25 cellular contexts compared by ENCODE assay signal in genomic region chr1:99825098-99825497, GRCh38. TPM values are rescaled to one million over a fixed set of nuclear protein-coding genes. Genes with fewer than 3 reads are reported as not detected.
DNase-seq lines count a peak whose midpoint lies in the region; ATAC-seq, FAIRE-seq and TF ChIP-seq lines count a peak whose summit lies in the region.
"Had no signal": no experiment of that assay in that cellular context is flagged by ENCODE, and none has a peak within 500 bp of the region (broad histone marks: within the 10 kb centered on the region; RNA-seq: fewer than 3 reads in every experiment).

No MANE protein-coding gene starts in this region.

- peak overlapping the region; percentile 63 for H3K27ac Mint-ChIP-seq in glutamatergic neuron (ENCODE audit: unreplicated experiment)
- H3K27ac Mint-ChIP-seq: CD14-positive monocyte; CD4-positive, alpha-beta memory T cell; CD4-positive, CD25-positive, alpha-beta regulatory T cell; CD8-positive, alpha-beta memory T cell had no signal

- H3K27ac ChIP-seq in HepG2 (ENCODE audit: extremely low read length, insufficient read depth, low read length) (no peak overlapping the region), right lobe of liver (no peak overlapping the region), Karpas-422 (ENCODE audit: low read length) (no peak overlapping the region)
- H3K27ac ChIP-seq: BLaER1 had no signal

- no peak overlapping the region for H3K4me2 ChIP-seq in HepG2 (ENCODE audit: low read depth, low read length)
- H3K4me2 ChIP-seq in Karpas-422 (ENCODE audit: low read depth, low read length, poor library complexity, severe bottlenecking), result no peak overlapping the region
- H3K4me2 ChIP-seq: BLaER1 had no signal

- no peak for ATAC-seq in HepG2
- ATAC-seq in right lobe of liver, result no peak
- ATAC-seq in HG03175 (IDR thresholded peaks at IDR 0.05; ENCODE audit: unreplicated experiment), result no peak
- ATAC-seq: GM12878 had no signal

- H3K79me2 ChIP-seq in HepG2 (ENCODE audit: insufficient read depth, low read length) (no peaks in the 10 kb centered on the region), Karpas-422 (ENCODE audit: low read length) (no peaks in the 10 kb centered on the region)

- TF ChIP-seq EP300 in HepG2 (IDR thresholded peaks at IDR 0.05; ENCODE audit: low read depth in 2 of 2, low read length in 2 of 2) (no peak), HepG2 (CRISPR knock-in tag; IDR thresholded peaks at IDR 0.05; ENCODE audit: borderline replicate concordance) (no peak)

- DNase-seq in HepG2 (ENCODE audit: low spot score), result no peak
- no peak for DNase-seq in right lobe of liver
- DNase-seq in Karpas-422, result no peak
- no peak for DNase-seq in glutamatergic neuron
- DNase-seq in T-helper 9 cell, result no peak
- DNase-seq: 8988T; ACHN; BE2C; C1 segment of cervical spinal cord; CD4-positive, alpha-beta memory T cell; CD4-positive, CD25-positive, alpha-beta regulatory T cell; CD8-positive, alpha-beta memory T cell; COR-L47; DMS 273 treated with DMSO at 0.1 percent for 48 hours; DMS153; DMS53; DMS79; DND-41; EL; GDM1 had no signal

- TF ChIP-seq RAD21 in HepG2 (CRISPR knock-in tag; IDR thresholded peaks at IDR 0.05), result no peak

- no peak overlapping the region for H3K4me3 Mint-ChIP-seq in glutamatergic neuron (ENCODE audit: unreplicated experiment)
- H3K4me3 Mint-ChIP-seq: CD14-positive monocyte; CD4-positive, alpha-beta memory T cell; CD4-positive, CD25-positive, alpha-beta regulatory T cell; CD8-positive, alpha-beta memory T cell had no signal

- H3K9me3 Mint-ChIP-seq in glutamatergic neuron (ENCODE audit: unreplicated experiment), result peaks cover 5% of the 10 kb centered on the region

- in situ Hi-C loops in HepG2 (cut with HindIII; ENCODE audit: extremely low pct_ligation_motif_present, low pct_unique_long_range_greater_than_20kb), result no loop called here

- no peaks in the 10 kb centered on the region for H4K20me1 ChIP-seq in HepG2 (ENCODE audit: insufficient read depth, low read length)
- no peaks in the 10 kb centered on the region for H4K20me1 ChIP-seq in Karpas-422 (ENCODE audit: insufficient read depth, low read depth, low read length)
- H4K20me1 ChIP-seq: BLaER1 had no signal

- no peak for FAIRE-seq in HepG2 (lab: Jason Lieb, UNC)
- FAIRE-seq: A204.1, GM12878 had no signal

- POLR2A ChIA-PET in HepG2 (lab: Yijun Ruan, JAX), result no interaction called here

- no peaks in the 10 kb centered on the region for H3K36me3 ChIP-seq in HepG2 (replicated peaks in 1 of 2; ENCODE audit: control insufficient read depth in 1 of 2, insufficient read depth in 2 of 2, low read length in 2 of 2)
- no peaks in the 10 kb centered on the region for H3K36me3 ChIP-seq in right lobe of liver
- no peaks in the 10 kb centered on the region for H3K36me3 ChIP-seq in Karpas-422 (ENCODE audit: insufficient read depth, low read length)
- H3K36me3 ChIP-seq: BE2C, BLaER1 had no signal

- TF ChIP-seq POLR2A in HepG2 (IDR thresholded peaks at IDR 0.05; ENCODE audit: insufficient read depth in 1 of 2, low read depth in 2 of 2, low read length in 2 of 2) (no peak), right lobe of liver (IDR thresholded peaks at IDR 0.05) (no peak)

- H3K27me3 ChIP-seq in HepG2 (ENCODE audit: control insufficient read depth in 1 of 2, insufficient read depth in 2 of 2, low read length in 2 of 2), result no peaks in the 10 kb centered on the region; a peak in 1 of 5 replicates
- no peaks in the 10 kb centered on the region for H3K27me3 ChIP-seq in right lobe of liver
- no peaks in the 10 kb centered on the region for H3K27me3 ChIP-seq in Karpas-422 (ENCODE audit: low read length)
- H3K27me3 ChIP-seq: BE2C, BLaER1 had no signal

- no peak overlapping the region for H3K9ac ChIP-seq in HepG2 (ENCODE audit: insufficient read depth, low read depth, low read length)
- H3K9ac ChIP-seq in Karpas-422 (ENCODE audit: low read length), result no peak overlapping the region
- H3K9ac ChIP-seq: BLaER1 had no signal

- H3K4me1 ChIP-seq in HepG2 (ENCODE audit: insufficient read depth, low read length), result no peaks in the 10 kb centered on the region
- H3K4me1 ChIP-seq in right lobe of liver, result no peaks in the 10 kb centered on the region
- no peaks in the 10 kb centered on the region; the same call in 1 of the 2 replicates for H3K4me1 ChIP-seq in Karpas-422 (ENCODE audit: low read length)
- H3K4me1 ChIP-seq: BE2C had no signal

- H3K4me3 ChIP-seq in HepG2 (replicated peaks in 1 of 3; ENCODE audit: insufficient read depth in 1 of 3, low read depth in 2 of 3, low read length in 3 of 3), result no peak overlapping the region
- H3K4me3 ChIP-seq in right lobe of liver, result no peak overlapping the region
- H3K4me3 ChIP-seq in Karpas-422 (ENCODE audit: low read length), result no peak overlapping the region
- H3K4me3 ChIP-seq: BLaER1, GM12878 had no signal

- H3K36me3 Mint-ChIP-seq in glutamatergic neuron (ENCODE audit: unreplicated experiment), result no peaks in the 10 kb centered on the region
- H3K36me3 Mint-ChIP-seq: CD14-positive monocyte; CD4-positive, alpha-beta memory T cell; CD4-positive, CD25-positive, alpha-beta regulatory T cell had no signal

- intact Hi-C loops in HepG2 (cut with micrococcal nuclease; ENCODE audit: unreplicated experiment) (no loop called here), right lobe of liver (cut with DNase I) (no loop called here)

- H3K4me1 Mint-ChIP-seq in glutamatergic neuron (ENCODE audit: low read depth, unreplicated experiment), result no peaks in the 10 kb centered on the region

- H2AFZ ChIP-seq in HepG2 (ENCODE audit: low read length) (no peak overlapping the region), Karpas-422 (ENCODE audit: low read length) (peak overlapping the region; percentile 8; the same call in 1 of the 2 replicates)

- BruUV-seq in HepG2 (replicated peaks; lab: Mats Ljungman, UMichigan), result no TSS peak

- 0 out of 2 replicates have a peak, but pooled peaks cover 3% of the 10 kb centered on the region for H3K9me2 ChIP-seq in Karpas-422 (replicated peaks; ENCODE audit: insufficient read depth, low read length)

- H3K27me3 Mint-ChIP-seq in glutamatergic neuron (ENCODE audit: unreplicated experiment), result no peaks in the 10 kb centered on the region

- TF ChIP-seq CTCF in HepG2 (CRISPR knock-in tag; IDR thresholded peaks at IDR 0.05) (no peak), right lobe of liver (IDR thresholded peaks at IDR 0.05) (no peak), glutamatergic neuron (IDR thresholded peaks at IDR 0.05; ENCODE audit: partially characterized antibody, unreplicated experiment) (no peak)

- H3K9me3 ChIP-seq in HepG2 (ENCODE audit: low read length) (peaks cover 5% of the 10 kb centered on the region; the same call in 1 of the 2 replicates), right lobe of liver (no peaks in the 10 kb centered on the region), Karpas-422 (ENCODE audit: low read length) (no peaks in the 10 kb centered on the region)
- H3K9me3 ChIP-seq: BE2C had no signal

- CTCF ChIA-PET in HepG2 (lab: Yijun Ruan, JAX; ENCODE audit: low intra/inter-chr PET ratio, low total read pairs), result no interaction called here

- WGBS in HepG2 (ENCODE audit: low lambda C conversion rate), result 57% methylated on average over 3 of the region's 3 CpGs
- WGBS in right lobe of liver (ENCODE audit: insufficient coverage, low coverage, low lambda C conversion rate, missing lambda C conversion rate), result 90% methylated on average over 3 of the region's 3 CpGs

RNA-seq across cellular contexts. Expression of gene AGL, which starts 25.1 kb away (rescaled TPM):
- 13.1 and 28.0 TPM in 2 replicates for total RNA-seq in HepG2 (2016; rRNA removed; fragmentation: Illumina TruSeq; extraction: Trizol)
- 1.1 and 1.9 TPM in 2 replicates for total RNA-seq in HepG2 (2016; cell fraction: cytosol; rRNA removed; fragmentation: Illumina TruSeq; extraction: Trizol; ENCODE audit: low read depth)
- total RNA-seq in HepG2 (2016; cell fraction: insoluble cytoplasmic fraction; rRNA removed; fragmentation: Illumina TruSeq; extraction: Trizol), result 12.5 and 27.4 TPM in 2 replicates
- 4.2 and 4.7 TPM in 2 replicates for total RNA-seq in HepG2 (2016; cell fraction: membrane; rRNA removed; fragmentation: Illumina TruSeq; extraction: Trizol)
- 15.4 and 17.3 TPM in 2 replicates for total RNA-seq in HepG2 (2016; cell fraction: nucleus; rRNA removed; fragmentation: Illumina TruSeq; extraction: Trizol)
- polyA plus RNA-seq in HepG2 (2011; rRNA removed), result 3.9 and 4.3 TPM in 2 replicates
- 1.2 and 2.1 TPM in 2 replicates for polyA plus RNA-seq in HepG2 (2011; cell fraction: cytosol; rRNA removed)
- polyA plus RNA-seq in HepG2 (2011; cell fraction: nucleus; rRNA removed), result 6.2 and 7.1 TPM in 2 replicates
- 7.7 and 9.8 TPM in 2 replicates for polyA plus RNA-seq in HepG2 (2012)
- 0.58 and 0.61 TPM in 2 replicates for polyA plus RNA-seq in HepG2 (2016; cell fraction: cytosol; fragmentation: Illumina TruSeq; extraction: Trizol; ENCODE audit: low read depth)
- polyA plus RNA-seq in HepG2 (2016; cell fraction: insoluble cytoplasmic fraction; fragmentation: Illumina TruSeq; extraction: Trizol; ENCODE audit: low read depth), result 13.4 and 15.7 TPM in 2 replicates
- 1.3 and 1.5 TPM in 2 replicates for polyA plus RNA-seq in HepG2 (2016; cell fraction: membrane; fragmentation: Illumina TruSeq; extraction: Trizol; ENCODE audit: low read depth)
- 17.2 and 17.6 TPM in 2 replicates for polyA plus RNA-seq in HepG2 (2016; cell fraction: nucleus; fragmentation: Illumina TruSeq; extraction: Trizol; ENCODE audit: insufficient read depth, low read depth)
- polyA minus RNA-seq in HepG2 (2011; rRNA and poly(A)+ RNA removed; ENCODE audit: low replicate concordance), result 5.1 and 7.4 TPM in 2 replicates
- polyA minus RNA-seq in HepG2 (2011; cell fraction: cytosol; rRNA and poly(A)+ RNA removed), result 8.9 TPM in 2 replicates
- polyA minus RNA-seq in HepG2 (2011; cell fraction: nucleus; rRNA and poly(A)+ RNA removed), result 19.3 and 22.3 TPM in 2 replicates
- total RNA-seq in right lobe of liver, result 10 to 100 TPM; 22.5 to 46.5 (median 33.5) TPM
- total RNA-seq in Karpas-422 (2014; rRNA removed; shearing (Covaris generic); ENCODE audit: low replicate concordance), result 28.7 and 49.5 TPM in 2 replicates
- 20.4 TPM for total RNA-seq in glutamatergic neuron (ENCODE audit: unreplicated experiment)

RNA-seq across cellular contexts. Expression of gene FRRS1, which starts 58.7 kb away (rescaled TPM):
- total RNA-seq in HepG2 (2016; rRNA removed; fragmentation: Illumina TruSeq; extraction: Trizol) (12.0 and 23.4 TPM in 2 replicates), right lobe of liver (10 to 100 TPM; 19.6 to 44.0 (median 31.4) TPM), glutamatergic neuron (ENCODE audit: unreplicated experiment) (1.3 TPM)
- total RNA-seq in HepG2 (2016; cell fraction: cytosol; rRNA removed; fragmentation: Illumina TruSeq; extraction: Trizol; ENCODE audit: low read depth), result 3.4 and 3.9 TPM in 2 replicates
- 13.7 and 24.0 TPM in 2 replicates for total RNA-seq in HepG2 (2016; cell fraction: insoluble cytoplasmic fraction; rRNA removed; fragmentation: Illumina TruSeq; extraction: Trizol)
- 3.8 and 5.4 TPM in 2 replicates for total RNA-seq in HepG2 (2016; cell fraction: membrane; rRNA removed; fragmentation: Illumina TruSeq; extraction: Trizol)
- 22.5 and 26.4 TPM in 2 replicates for total RNA-seq in HepG2 (2016; cell fraction: nucleus; rRNA removed; fragmentation: Illumina TruSeq; extraction: Trizol)
- polyA plus RNA-seq in HepG2 (2011; rRNA removed), result 22.6 and 23.2 TPM in 2 replicates
- 11.0 and 18.6 TPM in 2 replicates for polyA plus RNA-seq in HepG2 (2011; cell fraction: cytosol; rRNA removed)
- polyA plus RNA-seq in HepG2 (2011; cell fraction: nucleus; rRNA removed), result 12.6 and 15.7 TPM in 2 replicates
- polyA plus RNA-seq in HepG2 (2012), result 22.8 and 35.9 TPM in 2 replicates
- polyA plus RNA-seq in HepG2 (2016; cell fraction: cytosol; fragmentation: Illumina TruSeq; extraction: Trizol; ENCODE audit: low read depth), result 0.40 and 0.52 TPM in 2 replicates
- 3.2 and 3.6 TPM in 2 replicates for polyA plus RNA-seq in HepG2 (2016; cell fraction: insoluble cytoplasmic fraction; fragmentation: Illumina TruSeq; extraction: Trizol; ENCODE audit: low read depth)
- 0.48 and 2.5 TPM in 2 replicates for polyA plus RNA-seq in HepG2 (2016; cell fraction: membrane; fragmentation: Illumina TruSeq; extraction: Trizol; ENCODE audit: low read depth)
- polyA plus RNA-seq in HepG2 (2016; cell fraction: nucleus; fragmentation: Illumina TruSeq; extraction: Trizol; ENCODE audit: insufficient read depth, low read depth), result 8.7 and 11.7 TPM in 2 replicates
- polyA minus RNA-seq in HepG2 (2011; rRNA and poly(A)+ RNA removed; ENCODE audit: low replicate concordance), result 11.4 and 80.8 TPM in 2 replicates
- polyA minus RNA-seq in HepG2 (2011; cell fraction: cytosol; rRNA and poly(A)+ RNA removed), result 42.1 and 48.8 TPM in 2 replicates
- polyA minus RNA-seq in HepG2 (2011; cell fraction: nucleus; rRNA and poly(A)+ RNA removed), result 48.9 and 62.4 TPM in 2 replicates
- 24.4 and 47.1 TPM in 2 replicates for total RNA-seq in Karpas-422 (2014; rRNA removed; shearing (Covaris generic); ENCODE audit: low replicate concordance)
- polyA plus RNA-seq: CD4-positive, alpha-beta memory T cell; CD8-positive, alpha-beta memory T cell had no signal
